1 cellular context compared by ENCODE assay signal in genomic region chr20:14568701-14569100, GRCh38.
TF ChIP-seq lines count a peak whose summit lies in the region.

No MANE protein-coding gene starts in this region.

TF ChIP-seq in H1, 55 proteins besides CTCF, POLR2A, EP300 and RAD21 (continued from another document):
- TF ChIP-seq YY1 (IDR thresholded peaks at IDR 0.05; ENCODE audit: low read depth, low read length) (no peak), KDM5A (IDR thresholded peaks at IDR 0.05; ENCODE audit: low read length) (no peak), TEAD4 (IDR thresholded peaks at IDR 0.05; ENCODE audit: low read depth, low read length) (no peak), GABPA (IDR thresholded peaks at IDR 0.05; ENCODE audit: borderline replicate concordance, insufficient read depth, low read length) (no peak), POLR2AphosphoS5 (IDR thresholded peaks at IDR 0.05; ENCODE audit: low read depth, low read length) (no peak), FOSL1 (IDR thresholded peaks at IDR 0.05; ENCODE audit: insufficient read depth, low read depth, low read length) (no peak)
